In the genomic region with DNA sequence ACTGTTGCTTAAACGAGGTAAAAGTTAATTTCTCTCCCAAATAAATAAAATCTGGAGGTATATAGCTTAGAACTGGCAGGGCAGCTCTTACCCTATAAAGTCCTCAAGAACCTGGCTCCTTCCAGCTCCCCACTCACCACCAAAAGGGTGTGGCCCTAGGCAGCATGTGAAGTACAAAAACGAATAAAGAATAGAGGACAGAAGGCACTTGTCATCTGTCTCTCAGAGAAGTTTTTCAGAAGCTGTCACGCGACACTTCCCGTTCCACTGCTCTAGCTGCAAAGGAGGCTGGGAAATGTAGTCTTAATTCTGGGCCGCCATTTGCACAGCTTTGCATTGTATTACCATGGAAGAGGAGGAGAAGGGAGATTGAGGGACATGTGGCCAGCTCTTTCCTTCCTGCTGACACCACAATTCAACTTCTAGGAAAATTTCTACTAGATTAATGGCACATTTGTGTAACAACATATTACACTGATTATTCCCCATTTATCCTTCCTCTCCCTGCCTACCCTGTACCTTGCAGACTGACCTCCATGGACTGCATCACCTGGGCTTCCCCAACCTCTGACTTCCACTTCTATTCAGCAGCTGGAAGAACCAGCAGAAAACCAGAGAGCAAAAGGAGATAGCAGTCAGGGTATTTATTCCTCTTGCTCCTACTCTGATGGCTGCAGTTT, we compare ENCODE assay signal across 8 cellular contexts.
A peak's percentile ranks its signal among the peaks of the same experiment; 100 is the strongest.
DNase-seq lines count a peak whose midpoint lies in the region; TF ChIP-seq lines count a peak whose summit lies in the region.

No MANE protein-coding gene starts in this region.

- no peak overlapping the region for H4K5ac ChIP-seq in H9 (ENCODE audit: insufficient read length, low read depth, low read length)

- no peak overlapping the region for H3K23ac ChIP-seq in H9 (ENCODE audit: insufficient read length, low read depth, low read length)

- no peaks in the 10 kb centered on the region for H3K79me1 ChIP-seq in H9 (ENCODE audit: insufficient read depth, low read depth, low read length, poor library complexity, severe bottlenecking)

- H2AK5ac ChIP-seq in H9 (ENCODE audit: insufficient read length, low read length): no peak overlapping the region

- no peak overlapping the region for H2BK5ac ChIP-seq in H9 (ENCODE audit: insufficient read length, low read length)

- 0 out of 2 replicates have a peak, but pooled peaks cover 2% of the 10 kb centered on the region for H3K4me1 ChIP-seq in H9 (ENCODE audit: insufficient read depth, low read length)
- H3K4me1 ChIP-seq in SJCRH30: 0 out of 2 replicates have a peak, but pooled peaks cover 3% of the 10 kb centered on the region
- no peaks in the 10 kb centered on the region for H3K4me1 ChIP-seq in cardiac muscle cell (ENCODE audit: low read depth)
- peaks cover 12% of the 10 kb centered on the region for H3K4me1 ChIP-seq in vagina

- H3K79me2 ChIP-seq in H9 (ENCODE audit: insufficient read depth, low read length): no peaks in the 10 kb centered on the region

- H4K20me1 ChIP-seq in H9 (ENCODE audit: control insufficient read depth, insufficient read depth, insufficient read length): no peaks in the 10 kb centered on the region

- intact Hi-C loops in vagina (cut with DNase I): no loop called here

- H3K9ac ChIP-seq in H9 (ENCODE audit: extremely low read depth, insufficient read length, low read length): no peak overlapping the region

- H2BK120ac ChIP-seq in H9 (ENCODE audit: low read depth, low read length, poor library complexity, severe bottlenecking): no peak overlapping the region

- H3K36me3 ChIP-seq in SJCRH30 (no peaks in the 10 kb centered on the region), cardiac muscle cell (no peaks in the 10 kb centered on the region), vagina (no peaks in the 10 kb centered on the region)

- peaks cover 2% of the 10 kb centered on the region for H3K23me2 ChIP-seq in H9 (ENCODE audit: insufficient read length, low read depth, low read length, poor library complexity, severe bottlenecking)

- no peaks in the 10 kb centered on the region for H3K9me3 Mint-ChIP-seq in H9
- H3K9me3 Mint-ChIP-seq in activated naive CD4-positive, alpha-beta T cell treated with anti-CD3 and anti-CD28 coated beads, Interleukin-2, amount 10 ng/mL, durations not matched to agents 7 days and 5 days: no peaks in the 10 kb centered on the region

- H3K4me2 ChIP-seq in H9 (ENCODE audit: insufficient read depth, insufficient read length, low read length): peak overlapping the region; percentile 44

- TF ChIP-seq POLR2A in vagina (IDR thresholded peaks at IDR 0.05): no peak

- CTCF ChIA-PET in activated naive CD4-positive, alpha-beta T cell treated with anti-CD3 and anti-CD28 coated beads, Interleukin-2, amount 10 ng/mL, durations not matched to agents 7 days and 5 days (lab: Charles Lee): interaction anchor here (1.0 to 1.1 kb wide), 3 partner anchors 9 to 137 kb away, joined by 3 to 5 read pairs (median 5); no protein-coding TSS in a partner anchor

- no peak for TF ChIP-seq CTCF in H9 (conservative IDR thresholded peaks at IDR 0.05)
- no peak for TF ChIP-seq CTCF in LNCaP clone FGC (IDR thresholded peaks at IDR 0.05; ENCODE audit: control insufficient read depth, extremely low read depth, insufficient read depth)
- TF ChIP-seq CTCF in cardiac muscle cell (IDR thresholded peaks at IDR 0.05; ENCODE audit: low read depth, low read length): no peak
- no peak for TF ChIP-seq CTCF in vagina (IDR thresholded peaks at IDR 0.05)

- H3K27ac Mint-ChIP-seq in H9: peak overlapping the region in 1 of 3 experiments; percentile 29; a peak in 1 of 7 replicates
- H3K27ac Mint-ChIP-seq in activated naive CD4-positive, alpha-beta T cell treated with anti-CD3 and anti-CD28 coated beads, Interleukin-2, amount 10 ng/mL, durations not matched to agents 7 days and 5 days: no peak overlapping the region

- no peak overlapping the region for H4K91ac ChIP-seq in H9 (ENCODE audit: insufficient read length, low read depth, low read length)

- DNase-seq in ELF-1 (ENCODE audit: low read depth, low spot score): peak; percentile 62
- DNase-seq in H9: peak; percentile 71
- peak; percentile 84 for DNase-seq in LNCaP clone FGC (ENCODE audit: low read depth)
- peak; percentile 54 to 76 for DNase-seq in SJCRH30
- DNase-seq in activated naive CD4-positive, alpha-beta T cell treated with anti-CD3 and anti-CD28 coated beads, Interleukin-2, amount 10 ng/mL, durations not matched to agents 7 days and 5 days: peak; percentile 76
- peak; percentile 73 to 79 for DNase-seq in cardiac muscle cell (ENCODE audit: low read depth in 1 of 2, low spot score in 1 of 2)
- DNase-seq in renal cortical epithelial cell (ENCODE audit: low read depth): peak; percentile 73
- no peak for DNase-seq in vagina (ENCODE audit: extremely low spot score in 2 of 2)

- H4K8ac ChIP-seq in H9 (replicated peaks; ENCODE audit: insufficient read length, low read depth, low read length): peak overlapping the region; percentile 33

- peaks cover 1% of the 10 kb centered on the region for H3K27me3 Mint-ChIP-seq in H9 (ENCODE audit: low read depth)
- H3K27me3 Mint-ChIP-seq in activated naive CD4-positive, alpha-beta T cell treated with anti-CD3 and anti-CD28 coated beads, Interleukin-2, amount 10 ng/mL, durations not matched to agents 7 days and 5 days: peaks cover 6% of the 10 kb centered on the region

- H3K18ac ChIP-seq in H9 (ENCODE audit: insufficient read length, low read depth, low read length): peak overlapping the region; percentile 44

- H2AFZ ChIP-seq in H9 (ENCODE audit: low read length): peak overlapping the region; percentile 100

- H3K36me3 Mint-ChIP-seq in H9 (ENCODE audit: insufficient read depth in 1 of 3, low read depth in 3 of 3): no peaks in the 10 kb centered on the region
- H3K36me3 Mint-ChIP-seq in activated naive CD4-positive, alpha-beta T cell treated with anti-CD3 and anti-CD28 coated beads, Interleukin-2, amount 10 ng/mL, durations not matched to agents 7 days and 5 days: no peaks in the 10 kb centered on the region

- 0 out of 2 replicates have a peak overlapping the region, but pooled peaks have one; percentile 58 for H2BK15ac ChIP-seq in H9 (ENCODE audit: low read depth, low read length)

- no peak overlapping the region for H3T11ph ChIP-seq in H9 (ENCODE audit: low read length)

- H3K27ac ChIP-seq in H9 (ENCODE audit: insufficient read length, low read depth, low read length) (no peak overlapping the region), SJCRH30 (no peak overlapping the region), cardiac muscle cell (no peak overlapping the region), vagina (peak overlapping the region; percentile 38)

- peaks cover 2 to 4% of the 10 kb centered on the region in 2 experiments for H3K4me1 Mint-ChIP-seq in H9
- H3K4me1 Mint-ChIP-seq in activated naive CD4-positive, alpha-beta T cell treated with anti-CD3 and anti-CD28 coated beads, Interleukin-2, amount 10 ng/mL, durations not matched to agents 7 days and 5 days: peaks cover 6% of the 10 kb centered on the region

- no peak overlapping the region for H3K4ac ChIP-seq in H9 (ENCODE audit: low read depth, low read length)

- H3K56ac ChIP-seq in H9 (ENCODE audit: insufficient read length, low read depth, low read length): no peak overlapping the region

- H3K27me3 ChIP-seq in H9 (ENCODE audit: insufficient read depth, low read length): no peaks in the 10 kb centered on the region
- H3K27me3 ChIP-seq in SJCRH30: no peaks in the 10 kb centered on the region; the same call in 1 of the 2 replicates
- no peaks in the 10 kb centered on the region for H3K27me3 ChIP-seq in cardiac muscle cell
- H3K27me3 ChIP-seq in vagina: no peaks in the 10 kb centered on the region

- H3K9me3 ChIP-seq in H9 (ENCODE audit: control insufficient read depth, low read depth, low read length) (no peaks in the 10 kb centered on the region), SJCRH30 (replicated peaks) (no peaks in the 10 kb centered on the region), cardiac muscle cell (ENCODE audit: low read depth) (no peaks in the 10 kb centered on the region), vagina (no peaks in the 10 kb centered on the region)

- H3K4me3 Mint-ChIP-seq in H9: peak overlapping the region; percentile 46 to 48; a peak in 4 of 5 replicates
- no peak overlapping the region for H3K4me3 Mint-ChIP-seq in activated naive CD4-positive, alpha-beta T cell treated with anti-CD3 and anti-CD28 coated beads, Interleukin-2, amount 10 ng/mL, durations not matched to agents 7 days and 5 days

- no peak overlapping the region for H3K14ac ChIP-seq in H9 (ENCODE audit: insufficient read depth, low read length)

- no peak overlapping the region for H2BK20ac ChIP-seq in H9 (ENCODE audit: low read depth, low read length, poor library complexity, severe bottlenecking)

- WGBS in H9 (ENCODE audit: extremely low coverage, insufficient read length, low lambda C conversion rate): no CpG with 5 or more reads among the region's 6 CpGs

- no peak overlapping the region for H2BK12ac ChIP-seq in H9 (ENCODE audit: insufficient read length, low read depth, low read length)

- H3K4me3 ChIP-seq in LNCaP clone FGC (ENCODE audit: low read depth, low read length): peak overlapping the region; percentile 11
- peak overlapping the region; percentile 27; the same call in 1 of the 2 replicates for H3K4me3 ChIP-seq in SJCRH30
- peak overlapping the region; percentile 25 for H3K4me3 ChIP-seq in cardiac muscle cell
- peak overlapping the region in 1 of 2 donors; percentile 19 for H3K4me3 ChIP-seq in vagina

Comparison
In these comparisons a context has a peak if more than half of its experiments do, and no peak if none do; other contexts are left out.
1. DNase-seq: peak in ELF-1 (single experiment), H9 (single experiment), LNCaP clone FGC (single experiment), SJCRH30 (2 of 2), activated naive CD4-positive, alpha-beta T cell treated with anti-CD3 and anti-CD28 coated beads, Interleukin-2, amount 10 ng/mL, durations not matched to agents 7 days and 5 days (single experiment), cardiac muscle cell (2 of 2) and renal cortical epithelial cell (single experiment); none in vagina (0 of 2).